ENCODE assay signal across 35 cellular contexts in the genomic region with DNA sequence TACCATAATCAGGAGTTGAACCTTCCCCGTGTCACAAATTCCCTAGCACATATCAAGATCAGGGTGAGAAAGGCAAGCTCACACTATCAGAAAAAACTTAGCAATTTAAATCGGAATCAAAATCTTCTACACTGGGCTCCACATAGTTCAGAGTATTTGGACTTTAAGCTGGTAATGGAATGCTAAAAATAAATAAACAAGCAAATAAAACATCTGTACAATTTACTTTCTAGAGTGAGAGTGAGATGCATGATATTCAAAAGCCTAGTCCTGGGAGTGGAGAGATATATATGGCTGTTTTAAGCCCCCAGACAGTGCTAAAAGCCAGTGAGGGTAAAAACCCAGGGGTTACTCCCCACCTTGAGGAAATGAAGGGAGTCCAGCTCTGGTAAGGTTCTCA.
"Had no signal": no experiment of that assay in that cellular context is flagged by ENCODE, and none has a peak within 500 bp of the region (broad histone marks: within the 10 kb centered on the region; RNA-seq: fewer than 3 reads in every experiment).

No MANE protein-coding gene starts in this region.

- DNase-seq: activated CD4-positive, alpha-beta memory T cell treated with anti-CD3 and anti-CD28 coated beads, Interleukin-2, amount 10 ng/mL, durations not matched to agents 7 days and 5 days; activated CD4-positive, alpha-beta T cell treated with anti-CD3 and anti-CD28 coated beads for 1 hour; activated CD4-positive, alpha-beta T cell treated with anti-CD3 and anti-CD28 coated beads for 48 hours; activated CD4-positive, CD25-positive, alpha-beta regulatory T cell; activated CD8-positive, alpha-beta memory T cell treated with anti-CD3 and anti-CD28 coated beads for 24 hours; activated CD8-positive, alpha-beta memory T cell treated with anti-CD3 and anti-CD28 coated beads, Interleukin-2, amount 10 ng/mL, durations not matched to agents 7 days and 5 days; activated CD8-positive, alpha-beta memory T cell treated with anti-CD3 and anti-CD28 coated beads, Interleukin-2, amount 50 U/mL, for 48 hours; activated effector memory CD4-positive, alpha-beta T cell treated with Interleukin-2 at 50 U/mL for 16 hours; activated naive CD4-positive, alpha-beta T cell treated with anti-CD3 and anti-CD28 coated beads, Interleukin-2, amount 10 ng/mL, durations not matched to agents 7 days and 5 days; activated T-cell treated with anti-CD3 and anti-CD28 coated beads, Interleukin-2, amount 50 U/mL, for 48 hours; amygdala; Kasumi-1; KG1; MM.1S; NCI-H1092; NCI-H1436 treated with DMSO at 0.1 percent for 48 hours; NCI-H1694 treated with DMSO at 0.1 percent for 48 hours; NCI-H2029; NCI-H345; NCI-H510A; NCI-H526; NCI-H748 treated with DMSO at 0.1 percent for 48 hours; PC-9; SIG-M5; SW 1271; T-helper 1 cell; T-helper 2 cell; T-helper 9 cell had no signal

- H3K4me1 Mint-ChIP-seq: activated CD4-positive, alpha-beta memory T cell treated with anti-CD3 and anti-CD28 coated beads, Interleukin-2, amount 10 ng/mL, durations not matched to agents 7 days and 5 days; activated CD8-positive, alpha-beta memory T cell treated with anti-CD3 and anti-CD28 coated beads, Interleukin-2, amount 10 ng/mL, durations not matched to agents 7 days and 5 days; activated naive CD4-positive, alpha-beta T cell treated with anti-CD3 and anti-CD28 coated beads, Interleukin-2, amount 10 ng/mL, durations not matched to agents 7 days and 5 days; central memory CD8-positive, alpha-beta T cell had no signal

- H3K27me3 ChIP-seq: ascending aorta had no signal

- H3K9me3 Mint-ChIP-seq: activated CD4-positive, alpha-beta memory T cell treated with anti-CD3 and anti-CD28 coated beads, Interleukin-2, amount 10 ng/mL, durations not matched to agents 7 days and 5 days; activated naive CD4-positive, alpha-beta T cell treated with anti-CD3 and anti-CD28 coated beads, Interleukin-2, amount 10 ng/mL, durations not matched to agents 7 days and 5 days; central memory CD8-positive, alpha-beta T cell had no signal

- ATAC-seq: activated CD8-positive, alpha-beta memory T cell treated with anti-CD3 and anti-CD28 coated beads, Interleukin-2, amount 10 ng/mL, durations not matched to agents 7 days and 5 days; Right ventricle myocardium inferior had no signal

- H3K4me3 Mint-ChIP-seq: activated CD4-positive, alpha-beta memory T cell treated with anti-CD3 and anti-CD28 coated beads, Interleukin-2, amount 10 ng/mL, durations not matched to agents 7 days and 5 days; activated CD8-positive, alpha-beta memory T cell treated with anti-CD3 and anti-CD28 coated beads, Interleukin-2, amount 10 ng/mL, durations not matched to agents 7 days and 5 days; activated naive CD4-positive, alpha-beta T cell treated with anti-CD3 and anti-CD28 coated beads, Interleukin-2, amount 10 ng/mL, durations not matched to agents 7 days and 5 days; activated naive CD8-positive, alpha-beta T cell; central memory CD8-positive, alpha-beta T cell had no signal

- H2AFZ ChIP-seq: PC-9 had no signal

- H3K4me3 ChIP-seq: ascending aorta, cardiac muscle cell, PC-9 had no signal

- H3K27me3 Mint-ChIP-seq: activated CD4-positive, alpha-beta memory T cell treated with anti-CD3 and anti-CD28 coated beads, Interleukin-2, amount 10 ng/mL, durations not matched to agents 7 days and 5 days; activated CD8-positive, alpha-beta memory T cell treated with anti-CD3 and anti-CD28 coated beads, Interleukin-2, amount 10 ng/mL, durations not matched to agents 7 days and 5 days; activated naive CD4-positive, alpha-beta T cell treated with anti-CD3 and anti-CD28 coated beads, Interleukin-2, amount 10 ng/mL, durations not matched to agents 7 days and 5 days; activated naive CD8-positive, alpha-beta T cell; central memory CD8-positive, alpha-beta T cell had no signal

- H3K36me3 Mint-ChIP-seq: activated CD8-positive, alpha-beta memory T cell treated with anti-CD3 and anti-CD28 coated beads, Interleukin-2, amount 10 ng/mL, durations not matched to agents 7 days and 5 days; activated naive CD4-positive, alpha-beta T cell treated with anti-CD3 and anti-CD28 coated beads, Interleukin-2, amount 10 ng/mL, durations not matched to agents 7 days and 5 days; activated naive CD8-positive, alpha-beta T cell had no signal

- H3K4me1 ChIP-seq: ascending aorta had no signal

- H3K27ac Mint-ChIP-seq: activated CD4-positive, alpha-beta memory T cell treated with anti-CD3 and anti-CD28 coated beads, Interleukin-2, amount 10 ng/mL, durations not matched to agents 7 days and 5 days; activated CD8-positive, alpha-beta memory T cell treated with anti-CD3 and anti-CD28 coated beads, Interleukin-2, amount 10 ng/mL, durations not matched to agents 7 days and 5 days; activated naive CD4-positive, alpha-beta T cell treated with anti-CD3 and anti-CD28 coated beads, Interleukin-2, amount 10 ng/mL, durations not matched to agents 7 days and 5 days; activated naive CD8-positive, alpha-beta T cell had no signal

- H3K36me3 ChIP-seq: ascending aorta, cardiac muscle cell had no signal

- H3K27ac ChIP-seq: ascending aorta, cardiac muscle cell, PC-9, RWPE1, VCaP had no signal

- H3K9me3 ChIP-seq: ascending aorta had no signal

- H3K4me2 ChIP-seq: PC-9 had no signal
